Comparison of ENCODE assay signal across 19 cellular contexts in genomic region chr4:11436084-11436483, GRCh38. TPM values are rescaled to one million over a fixed set of nuclear protein-coding genes. Genes with fewer than 3 reads are reported as not detected.
DNase-seq lines count a peak whose midpoint lies in the region; ATAC-seq and TF ChIP-seq lines count a peak whose summit lies in the region.
"Had no signal": no experiment of that assay in that cellular context is flagged by ENCODE, and none has a peak within 500 bp of the region (broad histone marks: within the 10 kb centered on the region; RNA-seq: fewer than 3 reads in every experiment).

No MANE protein-coding gene starts in this region.

- H3K27me3 ChIP-seq in BLaER1 treated with 17β-estradiol and CSF1 and Interleukin-3, amounts not matched to agents 10 nM and 100 nM, result no peaks in the 10 kb centered on the region
- no peaks in the 10 kb centered on the region for H3K27me3 ChIP-seq in heart left ventricle

- H3K27ac ChIP-seq in BLaER1 treated with 17β-estradiol and CSF1 and Interleukin-3, amounts not matched to agents 10 nM and 100 nM, result no peak overlapping the region
- H3K27ac ChIP-seq in heart left ventricle, result no peak overlapping the region
- H3K27ac ChIP-seq: neural progenitor cell, WERI-Rb-1 had no signal

- CTCF ChIA-PET in activated CD8-positive, alpha-beta memory T cell treated with anti-CD3 and anti-CD28 coated beads, Interleukin-2, amount 10 ng/mL, durations not matched to agents 7 days and 5 days (lab: Charles Lee), result interaction anchor here (0.7 kb wide), 1 partner anchor 1257 kb away, joined by 3 read pairs; no protein-coding TSS in a partner anchor

- no peaks in the 10 kb centered on the region for H3K9me3 Mint-ChIP-seq in activated CD8-positive, alpha-beta memory T cell treated with anti-CD3 and anti-CD28 coated beads, Interleukin-2, amount 10 ng/mL, durations not matched to agents 7 days and 5 days (ENCODE audit: low read depth)
- H3K9me3 Mint-ChIP-seq: CD4-positive, alpha-beta T cell; neural progenitor cell had no signal

- peak; percentile 77 for ATAC-seq in GM19351 (IDR thresholded peaks at IDR 0.05; ENCODE audit: unreplicated experiment)
- ATAC-seq in HG02642 (IDR thresholded peaks at IDR 0.05; ENCODE audit: poor library complexity, unreplicated experiment), result peak; percentile 59
- ATAC-seq in activated CD8-positive, alpha-beta memory T cell treated with anti-CD3 and anti-CD28 coated beads, Interleukin-2, amount 10 ng/mL, durations not matched to agents 7 days and 5 days, result no peak
- ATAC-seq in heart left ventricle, result no peak

- peaks cover 26% of the 10 kb centered on the region for H3K27me3 Mint-ChIP-seq in activated CD8-positive, alpha-beta memory T cell treated with anti-CD3 and anti-CD28 coated beads, Interleukin-2, amount 10 ng/mL, durations not matched to agents 7 days and 5 days

- H3K27ac Mint-ChIP-seq in activated CD8-positive, alpha-beta memory T cell treated with anti-CD3 and anti-CD28 coated beads, Interleukin-2, amount 10 ng/mL, durations not matched to agents 7 days and 5 days, result no peak overlapping the region
- H3K27ac Mint-ChIP-seq: CD4-positive, alpha-beta T cell; neural progenitor cell had no signal

- no peak for TF ChIP-seq CTCF in heart left ventricle (IDR thresholded peaks at IDR 0.05)

- no peaks in the 10 kb centered on the region for H4K20me1 ChIP-seq in BLaER1 treated with 17β-estradiol and CSF1 and Interleukin-3, amounts not matched to agents 10 nM and 100 nM

- H3K4me2 ChIP-seq in BLaER1 treated with 17β-estradiol and CSF1 and Interleukin-3, amounts not matched to agents 10 nM and 100 nM, result peak overlapping the region; percentile 50 to 81 (median 63)
- H3K4me2 ChIP-seq: neural progenitor cell had no signal

- no peak overlapping the region for H3K9ac ChIP-seq in BLaER1 treated with 17β-estradiol and CSF1 and Interleukin-3, amounts not matched to agents 10 nM and 100 nM
- H3K9ac ChIP-seq: neural progenitor cell had no signal

- no peaks in the 10 kb centered on the region; a peak in 1 of 22 replicates for H3K9me3 ChIP-seq in BLaER1 treated with 17β-estradiol and CSF1 and Interleukin-3, amounts not matched to agents 10 nM and 100 nM (replicated peaks in 1 of 11)
- H3K9me3 ChIP-seq in heart left ventricle, result no peaks in the 10 kb centered on the region

- peaks cover 14 to 55% (median 23%) of the 10 kb centered on the region in 10 experiments for H3K4me1 ChIP-seq in BLaER1 treated with 17β-estradiol and CSF1 and Interleukin-3, amounts not matched to agents 10 nM and 100 nM
- H3K4me1 ChIP-seq in heart left ventricle, result peaks cover 0 to 23% (median 0%) of the 10 kb centered on the region in 12 donors

- no peaks in the 10 kb centered on the region for H3K36me3 ChIP-seq in BLaER1 treated with 17β-estradiol and CSF1 and Interleukin-3, amounts not matched to agents 10 nM and 100 nM
- H3K36me3 ChIP-seq in heart left ventricle, result no peaks in the 10 kb centered on the region
- H3K36me3 ChIP-seq: neural progenitor cell, WERI-Rb-1 had no signal

- TF ChIP-seq POLR2A in heart left ventricle (IDR thresholded peaks at IDR 0.05), result no peak

- no peak overlapping the region for H3K4me3 ChIP-seq in BLaER1 treated with 17β-estradiol and CSF1 and Interleukin-3, amounts not matched to agents 10 nM and 100 nM
- H3K4me3 ChIP-seq in heart left ventricle, result no peak overlapping the region
- H3K4me3 ChIP-seq: neural progenitor cell had no signal

- H3K4me1 Mint-ChIP-seq in activated CD8-positive, alpha-beta memory T cell treated with anti-CD3 and anti-CD28 coated beads, Interleukin-2, amount 10 ng/mL, durations not matched to agents 7 days and 5 days, result no peaks in the 10 kb centered on the region

- no peak overlapping the region for H3K4me3 Mint-ChIP-seq in activated CD8-positive, alpha-beta memory T cell treated with anti-CD3 and anti-CD28 coated beads, Interleukin-2, amount 10 ng/mL, durations not matched to agents 7 days and 5 days
- H3K4me3 Mint-ChIP-seq: CD4-positive, alpha-beta T cell; neural progenitor cell had no signal

- 61 to 85% (median 76%) methylated on average over 2 of the region's 2 CpGs for WGBS in heart left ventricle, 4 donors

- peak; percentile 35 for DNase-seq in MV-4-11 (lab: John Stamatoyannopoulos, UW)
- no peak for DNase-seq in activated CD8-positive, alpha-beta memory T cell treated with anti-CD3 and anti-CD28 coated beads, Interleukin-2, amount 10 ng/mL, durations not matched to agents 7 days and 5 days
- DNase-seq in stimulated activated CD4-positive, alpha-beta T cell treated with anti-CD3 and anti-CD28 coated beads, Interleukin-1b, Interleukin-23, amount 100 ng/mL, for 48 hours, result no peak
- no peak for DNase-seq in heart left ventricle
- DNase-seq in COR-L47 (lab: John Stamatoyannopoulos, UW), result no peak
- DNase-seq: activated gamma-delta T cell treated with Interleukin-2 at 50 U/mL for 16 hours; CD4-positive, alpha-beta T cell; cortex of kidney; mesenchymal stem cell; NCI-H2029; NCI-H748 treated with DMSO at 0.1 percent for 48 hours; RPMI8226; stimulated activated CD4-positive, alpha-beta T cell treated with anti-CD3 and anti-CD28 coated beads, Interleukin-2, amount 100 ng/mL, for 24 hours; SW 1271; WERI-Rb-1 had no signal

- H3K36me3 Mint-ChIP-seq in activated CD8-positive, alpha-beta memory T cell treated with anti-CD3 and anti-CD28 coated beads, Interleukin-2, amount 10 ng/mL, durations not matched to agents 7 days and 5 days, result no peaks in the 10 kb centered on the region
- H3K36me3 Mint-ChIP-seq: neural progenitor cell had no signal

- intact Hi-C loops in heart left ventricle (cut with DNase I), result loop anchor here in 1 of 10 donors (10.0 kb wide), 1 partner anchor 289 kb away; no protein-coding TSS in a partner anchor

RNA-seq across cellular contexts. Expression of gene HS3ST1, which starts 7.4 kb away (rescaled TPM):
- total RNA-seq in activated CD8-positive, alpha-beta memory T cell treated with anti-CD3 and anti-CD28 coated beads, Interleukin-2, amount 10 ng/mL, durations not matched to agents 7 days and 5 days, result under 1 TPM in 1 of 2 experiments, not detected in 1; 0.19 TPM
- total RNA-seq in heart left ventricle, result 1 to 10 TPM in 6 of 9 donors, under 1 TPM in 3; 0.33 to 2.5 (median 1.1) TPM
- 1 to 10 TPM in 1 of 2 donors, under 1 TPM in 1; 0.30 to 1.5 TPM for polyA plus RNA-seq in heart left ventricle
- total RNA-seq: CD4-positive, alpha-beta T cell had no signal

Comparison
In these comparisons a context has a peak if more than half of its experiments do, and no peak if none do; other contexts are left out.
1. ATAC-seq: peak in GM19351 (single experiment) and HG02642 (single experiment); none in activated CD8-positive, alpha-beta memory T cell treated with anti-CD3 and anti-CD28 coated beads, Interleukin-2, amount 10 ng/mL, durations not matched to agents 7 days and 5 days (single experiment) and heart left ventricle (0 of 4).